ENCODE assay signal across 8 cellular contexts in the genomic region with DNA sequence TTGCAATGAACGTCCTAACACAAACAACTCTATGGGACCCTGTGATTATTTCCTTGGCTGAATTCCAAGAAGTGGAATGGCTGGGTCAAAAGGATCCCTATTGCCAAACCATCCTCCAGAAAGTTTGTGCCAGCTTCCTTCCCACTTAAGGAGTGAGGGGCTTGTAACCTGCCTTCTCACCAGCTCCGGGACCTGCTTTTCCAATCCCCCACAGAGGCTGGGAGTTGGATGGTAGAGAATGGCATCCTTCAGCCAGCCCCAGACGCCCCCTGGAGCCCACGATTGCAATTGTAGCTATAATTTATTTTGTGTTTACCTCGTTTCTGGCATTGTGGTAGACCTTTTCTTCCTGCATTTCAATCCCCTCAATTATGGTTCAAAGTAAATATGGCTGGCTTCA. TPM values are rescaled to one million over a fixed set of nuclear protein-coding genes. Genes with fewer than 3 reads are reported as not detected.
DNase-seq lines count a peak whose midpoint lies in the region; ATAC-seq and TF ChIP-seq lines count a peak whose summit lies in the region.

No MANE protein-coding gene starts in this region.

- H3K9me2 ChIP-seq in GM23338 (ENCODE audit: insufficient read depth): no peaks in the 10 kb centered on the region

- no peaks in the 10 kb centered on the region for H3K79me2 ChIP-seq in GM23338 (replicated peaks; ENCODE audit: insufficient read depth)

- ATAC-seq in GM23338: peak; percentile 85
- no peak for ATAC-seq in activated T-cell treated with anti-CD3 and anti-CD28 coated beads, Interleukin-2, amount 50 U/mL, for 72 hours (replicated peaks in 1 of 2)

- H3K27me3 Mint-ChIP-seq in GM23338 (ENCODE audit: insufficient read depth, low read depth, poor library complexity) (peaks cover 11% of the 10 kb centered on the region), immature natural killer cell (ENCODE audit: low read depth in 3 of 3) (peaks cover 0 to 6% (median 5%) of the 10 kb centered on the region in 3 donors)
- peaks cover 58% of the 10 kb centered on the region for H3K27me3 Mint-ChIP-seq in activated T-cell treated with anti-CD3 and anti-CD28 coated beads, Interleukin-2, amount 50 U/mL, for 72 hours (ENCODE audit: low read depth)

- intact Hi-C loops in head of caudate nucleus (cut with DNase I): loop anchor here (5.0 to 10.0 kb wide), 3 partner anchors 64 to 394 kb away; no protein-coding TSS in a partner anchor

- H2AFZ ChIP-seq in GM23338: no peak overlapping the region

- DNase-seq in GM23338 (ENCODE audit: low spot score): peak; percentile 89
- DNase-seq in RKO (ENCODE audit: low spot score): peak; percentile 31
- DNase-seq in head of caudate nucleus: peak in 22 of 42 donors; percentile 23 to 76 (median 52)
- no peak for DNase-seq in activated T-cell treated with anti-CD3 and anti-CD28 coated beads for 4 hours
- no peak for DNase-seq in immature natural killer cell
- no peak for DNase-seq in activated T-cell treated with anti-CD3 and anti-CD28 coated beads, Interleukin-2, amount 50 U/mL, for 72 hours
- DNase-seq in NOMO-1 treated with dmso at 0.1 percent for 144 hours (lab: John Stamatoyannopoulos, UW; ENCODE audit: unreplicated experiment): no peak

- no peaks in the 10 kb centered on the region for H4K20me1 ChIP-seq in GM23338 (replicated peaks; ENCODE audit: insufficient read depth)

- H3K9me3 Mint-ChIP-seq in GM23338: no peaks in the 10 kb centered on the region
- no peaks in the 10 kb centered on the region for H3K9me3 Mint-ChIP-seq in immature natural killer cell
- no peaks in the 10 kb centered on the region for H3K9me3 Mint-ChIP-seq in activated T-cell treated with anti-CD3 and anti-CD28 coated beads, Interleukin-2, amount 50 U/mL, for 72 hours

- no peaks in the 10 kb centered on the region for H3K36me3 ChIP-seq in GM23338 (ENCODE audit: insufficient read depth)

- H3F3A ChIP-seq in GM23338 (replicated peaks; ENCODE audit: low read depth): 0 out of 2 replicates have a peak, but pooled peaks cover 6% of the 10 kb centered on the region

- H3K4me3 ChIP-seq in GM23338: no peak overlapping the region

- peak; percentile 56 for TF ChIP-seq CTCF in C4-2B (conservative IDR thresholded peaks at IDR 0.05)
- TF ChIP-seq CTCF in GM23338 (conservative IDR thresholded peaks at IDR 0.05; ENCODE audit: low read depth in 2 of 2): peak; percentile 82 to 87

- peaks cover 46% of the 10 kb centered on the region for H3K4me1 Mint-ChIP-seq in GM23338
- H3K4me1 Mint-ChIP-seq in immature natural killer cell: no peaks in the 10 kb centered on the region
- no peaks in the 10 kb centered on the region for H3K4me1 Mint-ChIP-seq in activated T-cell treated with anti-CD3 and anti-CD28 coated beads, Interleukin-2, amount 50 U/mL, for 72 hours (ENCODE audit: low read depth)

- H3K27ac ChIP-seq in C4-2B: no peak overlapping the region
- H3K27ac ChIP-seq in GM23338 (ENCODE audit: low read depth): no peak overlapping the region

- H3K4me3 Mint-ChIP-seq in GM23338 (no peak overlapping the region), immature natural killer cell (no peak overlapping the region)
- H3K4me3 Mint-ChIP-seq in activated T-cell treated with anti-CD3 and anti-CD28 coated beads, Interleukin-2, amount 50 U/mL, for 72 hours: no peak overlapping the region

- H3K27me3 ChIP-seq in GM23338 (ENCODE audit: insufficient read depth): no peaks in the 10 kb centered on the region

- H3K36me3 Mint-ChIP-seq in GM23338 (ENCODE audit: low read depth): no peaks in the 10 kb centered on the region
- H3K36me3 Mint-ChIP-seq in immature natural killer cell: no peaks in the 10 kb centered on the region
- H3K36me3 Mint-ChIP-seq in activated T-cell treated with anti-CD3 and anti-CD28 coated beads, Interleukin-2, amount 50 U/mL, for 72 hours (ENCODE audit: insufficient read depth in 2 of 2): no peaks in the 10 kb centered on the region

- peaks cover 11% of the 10 kb centered on the region for H3K4me1 ChIP-seq in GM23338 (ENCODE audit: insufficient read depth)

- H3K4me2 ChIP-seq in GM23338: no peak overlapping the region; the same call in 1 of the 2 replicates

- H3K27ac Mint-ChIP-seq in GM23338 (0 out of 2 replicates have a peak overlapping the region, but pooled peaks have one; percentile 23), immature natural killer cell (no peak overlapping the region)
- H3K27ac Mint-ChIP-seq in activated T-cell treated with anti-CD3 and anti-CD28 coated beads, Interleukin-2, amount 50 U/mL, for 72 hours: no peak overlapping the region

TF ChIP-seq in GM23338, 12 proteins besides CTCF, POLR2A, EP300 and RAD21 (continues in another document):
- TF ChIP-seq EZH2phosphoT487 (IDR thresholded peaks at IDR 0.05; ENCODE audit: unreplicated experiment) (no peak), ZNF114 (CRISPR knock-in tag; IDR thresholded peaks at IDR 0.05) (no peak), EZH2 (IDR thresholded peaks at IDR 0.05; ENCODE audit: low read depth, unreplicated experiment) (no peak), NANOG (IDR thresholded peaks at IDR 0.05; ENCODE audit: borderline replicate concordance) (no peak), ZNF331 (CRISPR knock-in tag; IDR thresholded peaks at IDR 0.05; ENCODE audit: low read depth) (no peak), CREB1 (CRISPR knock-in tag; IDR thresholded peaks at IDR 0.05; ENCODE audit: low read depth) (no peak), STAT1 (IDR thresholded peaks at IDR 0.05; ENCODE audit: unreplicated experiment) (no peak), POLR2AphosphoS5 (IDR thresholded peaks at IDR 0.05; ENCODE audit: low read depth) (no peak), JUNB (IDR thresholded peaks at IDR 0.05; ENCODE audit: unreplicated experiment) (no peak)
- TF ChIP-seq, protein P1, sequence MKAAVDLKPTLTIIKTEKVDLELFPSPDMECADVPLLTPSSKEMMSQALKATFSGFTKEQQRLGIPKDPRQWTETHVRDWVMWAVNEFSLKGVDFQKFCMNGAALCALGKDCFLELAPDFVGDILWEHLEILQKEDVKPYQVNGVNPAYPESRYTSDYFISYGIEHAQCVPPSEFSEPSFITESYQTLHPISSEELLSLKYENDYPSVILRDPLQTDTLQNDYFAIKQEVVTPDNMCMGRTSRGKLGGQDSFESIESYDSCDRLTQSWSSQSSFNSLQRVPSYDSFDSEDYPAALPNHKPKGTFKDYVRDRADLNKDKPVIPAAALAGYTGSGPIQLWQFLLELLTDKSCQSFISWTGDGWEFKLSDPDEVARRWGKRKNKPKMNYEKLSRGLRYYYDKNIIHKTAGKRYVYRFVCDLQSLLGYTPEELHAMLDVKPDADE (IDR thresholded peaks at IDR 0.05): no peak
- TF ChIP-seq, protein P2, sequence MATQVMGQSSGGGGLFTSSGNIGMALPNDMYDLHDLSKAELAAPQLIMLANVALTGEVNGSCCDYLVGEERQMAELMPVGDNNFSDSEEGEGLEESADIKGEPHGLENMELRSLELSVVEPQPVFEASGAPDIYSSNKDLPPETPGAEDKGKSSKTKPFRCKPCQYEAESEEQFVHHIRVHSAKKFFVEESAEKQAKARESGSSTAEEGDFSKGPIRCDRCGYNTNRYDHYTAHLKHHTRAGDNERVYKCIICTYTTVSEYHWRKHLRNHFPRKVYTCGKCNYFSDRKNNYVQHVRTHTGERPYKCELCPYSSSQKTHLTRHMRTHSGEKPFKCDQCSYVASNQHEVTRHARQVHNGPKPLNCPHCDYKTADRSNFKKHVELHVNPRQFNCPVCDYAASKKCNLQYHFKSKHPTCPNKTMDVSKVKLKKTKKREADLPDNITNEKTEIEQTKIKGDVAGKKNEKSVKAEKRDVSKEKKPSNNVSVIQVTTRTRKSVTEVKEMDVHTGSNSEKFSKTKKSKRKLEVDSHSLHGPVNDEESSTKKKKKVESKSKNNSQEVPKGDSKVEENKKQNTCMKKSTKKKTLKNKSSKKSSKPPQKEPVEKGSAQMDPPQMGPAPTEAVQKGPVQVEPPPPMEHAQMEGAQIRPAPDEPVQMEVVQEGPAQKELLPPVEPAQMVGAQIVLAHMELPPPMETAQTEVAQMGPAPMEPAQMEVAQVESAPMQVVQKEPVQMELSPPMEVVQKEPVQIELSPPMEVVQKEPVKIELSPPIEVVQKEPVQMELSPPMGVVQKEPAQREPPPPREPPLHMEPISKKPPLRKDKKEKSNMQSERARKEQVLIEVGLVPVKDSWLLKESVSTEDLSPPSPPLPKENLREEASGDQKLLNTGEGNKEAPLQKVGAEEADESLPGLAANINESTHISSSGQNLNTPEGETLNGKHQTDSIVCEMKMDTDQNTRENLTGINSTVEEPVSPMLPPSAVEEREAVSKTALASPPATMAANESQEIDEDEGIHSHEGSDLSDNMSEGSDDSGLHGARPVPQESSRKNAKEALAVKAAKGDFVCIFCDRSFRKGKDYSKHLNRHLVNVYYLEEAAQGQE (IDR thresholded peaks at IDR 0.05; ENCODE audit: unreplicated experiment): no peak

RNA-seq across cellular contexts. Expression of gene ZDHHC22, which starts 9.7 kb away (rescaled TPM):
- 29.3 and 32.1 TPM in 2 replicates for total RNA-seq in GM23338 (2014; rRNA removed; shearing (Covaris generic))
- 14.7 and 17.6 TPM in 2 replicates for polyA plus RNA-seq in GM23338 (2016; fragmentation: Nextera tagmentation; extraction: Ambion mirVana)
- polyA plus RNA-seq in immature natural killer cell: not detected
- total RNA-seq in activated T-cell treated with anti-CD3 and anti-CD28 coated beads, Interleukin-2, amount 50 U/mL, for 72 hours: not detected

RNA-seq across cellular contexts. Expression of gene TMEM63C, which starts 30.4 kb away (rescaled TPM):
- total RNA-seq in GM23338 (2014; rRNA removed; shearing (Covaris generic)): 6.3 and 6.4 TPM in 2 replicates
- polyA plus RNA-seq in GM23338 (2016; fragmentation: Nextera tagmentation; extraction: Ambion mirVana) (1.2 and 2.1 TPM in 2 replicates), immature natural killer cell (under 1 TPM in 2 of 3 donors, not detected in 1; 0.03 to 0.64 TPM)
- 1 to 10 TPM; 1.9 to 2.1 TPM for total RNA-seq in activated T-cell treated with anti-CD3 and anti-CD28 coated beads, Interleukin-2, amount 50 U/mL, for 72 hours

RNA-seq across cellular contexts. Expression of gene CIPC, which starts 53.2 kb away (rescaled TPM):
- 33.7 and 36.9 TPM in 2 replicates for total RNA-seq in GM23338 (2014; rRNA removed; shearing (Covaris generic))
- 7.3 and 8.1 TPM in 2 replicates for polyA plus RNA-seq in GM23338 (2016; fragmentation: Nextera tagmentation; extraction: Ambion mirVana)
- 1 to 10 TPM; 2.0 to 6.7 (median 3.2) TPM for polyA plus RNA-seq in immature natural killer cell
- total RNA-seq in activated T-cell treated with anti-CD3 and anti-CD28 coated beads, Interleukin-2, amount 50 U/mL, for 72 hours: 1 to 10 TPM; 5.1 to 6.4 TPM

Comparison
In these comparisons a context has a peak if more than half of its experiments do, and no peak if none do; other contexts are left out.
1. DNase-seq: peak in GM23338 (single experiment), RKO (single experiment) and head of caudate nucleus (22 of 42); none in activated T-cell treated with anti-CD3 and anti-CD28 coated beads for 4 hours (single experiment), immature natural killer cell (0 of 3), activated T-cell treated with anti-CD3 and anti-CD28 coated beads, Interleukin-2, amount 50 U/mL, for 72 hours (0 of 2) and NOMO-1 treated with dmso at 0.1 percent for 144 hours (single experiment).
2. RNA of gene ZDHHC22, which starts 9.7 kb away (total RNA-seq): 29.3 to 32.1 TPM in GM23338; not detected in activated T-cell treated with anti-CD3 and anti-CD28 coated beads, Interleukin-2, amount 50 U/mL, for 72 hours; every median in the first group is over 10 times any median in the second.